Comparison of ENCODE assay signal across 11 cellular contexts in genomic region chr1:235199441-235199840, GRCh38. TPM values are rescaled to one million over a fixed set of nuclear protein-coding genes. Genes with fewer than 3 reads are reported as not detected.
A peak's percentile ranks its signal among the peaks of the same experiment; 100 is the strongest.
DNase-seq lines count a peak whose midpoint lies in the region; FAIRE-seq and TF ChIP-seq lines count a peak whose summit lies in the region.
"Had no signal": no experiment of that assay in that cellular context is flagged by ENCODE, and none has a peak within 500 bp of the region (broad histone marks: within the 10 kb centered on the region; RNA-seq: fewer than 3 reads in every experiment).

No MANE protein-coding gene starts in this region.

- TF ChIP-seq CTCF in GM06990 (IDR thresholded peaks at IDR 0.05; ENCODE audit: insufficient read depth, low read length, poor library complexity, severe bottlenecking) (peak; percentile 36), RWPE1 (conservative IDR thresholded peaks at IDR 0.05; ENCODE audit: low read depth) (0 out of 2 replicates have a peak, but pooled peaks have one; percentile 13), fibroblast of villous mesenchyme (IDR thresholded peaks at IDR 0.05; ENCODE audit: insufficient read depth, low read depth, low read length) (peak; percentile 46)

- H3K4me3 ChIP-seq in GM06990 (replicated peaks; ENCODE audit: low read depth, low read length) (no peak overlapping the region), fibroblast of villous mesenchyme (ENCODE audit: low read depth, low read length) (no peak overlapping the region)
- H3K4me3 ChIP-seq: upper lobe of left lung had no signal

- no peaks in the 10 kb centered on the region; the same call in 1 of the 2 replicates for H3K36me3 ChIP-seq in GM06990 (ENCODE audit: control insufficient read depth, insufficient read depth, low read length)

- no peaks in the 10 kb centered on the region for H3K27me3 ChIP-seq in GM06990 (replicated peaks; ENCODE audit: control insufficient read depth, insufficient read depth, low read length)
- H3K27me3 ChIP-seq: upper lobe of left lung had no signal

- DNase-seq in GM06990 (ENCODE audit: extremely low read depth, insufficient read length) (no peak), RWPE1 (ENCODE audit: low spot score) (peak; percentile 10), fibroblast of villous mesenchyme (ENCODE audit: low read depth) (peak; percentile 34), pulmonary artery endothelial cell (ENCODE audit: low read depth, low spot score) (peak; percentile 10), mesenteric fat pad (ENCODE audit: low spot score) (no peak), NCI-H524 treated with DMSO at 0.1 percent for 48 hours (lab: John Stamatoyannopoulos, UW) (no peak), GM19239 (ENCODE audit: insufficient read length, low spot score) (no peak)
- no peak for DNase-seq in effector CD8-positive, alpha-beta T cell (lab: John Stamatoyannopoulos, UW)
- DNase-seq: T1000, upper lobe of left lung had no signal

- CTCF ChIA-PET in RWPE1 (lab: Yijun Ruan, JAX), result no interaction called here

- FAIRE-seq in GM19239 (lab: Jason Lieb, UNC), result no peak
- FAIRE-seq: keratinocyte had no signal

- POLR2A ChIA-PET in RWPE1 (lab: Yijun Ruan, JAX; ENCODE audit: low non-redundant PET), result no interaction called here

- no peak overlapping the region for H3K27ac ChIP-seq in RWPE1
- H3K27ac ChIP-seq: upper lobe of left lung had no signal

RNA-seq across cellular contexts. Expression of gene RBM34, which starts 38.4 kb away (rescaled TPM):
- total RNA-seq in fibroblast of villous mesenchyme, result 53.8 and 61.7 TPM in 2 replicates
- 52.2 and 57.3 TPM in 2 replicates for total RNA-seq in pulmonary artery endothelial cell
- total RNA-seq in mesenteric fat pad, result 59.2 TPM

Comparison
In these comparisons a context has a peak if more than half of its experiments do, and no peak if none do; other contexts are left out.
1. DNase-seq: peak in RWPE1 (single experiment), fibroblast of villous mesenchyme (single experiment) and pulmonary artery endothelial cell (single experiment); none in GM06990 (single experiment), mesenteric fat pad (single experiment), effector CD8-positive, alpha-beta T cell (single experiment), NCI-H524 treated with DMSO at 0.1 percent for 48 hours (single experiment) and GM19239 (single experiment).
2. Peak in every context shown above with its lines, with median percentiles within 50 percentile points of each other: CTCF ChIP-seq.